1 cellular context compared by ENCODE assay signal in genomic region chr9:126717441-126717840, GRCh38.
TF ChIP-seq lines count a peak whose summit lies in the region.

No MANE protein-coding gene starts in this region.

TF ChIP-seq in HEK293, 187 proteins besides CTCF, POLR2A, EP300 and RAD21 (continued from another document):
- TF ChIP-seq, protein P1, sequence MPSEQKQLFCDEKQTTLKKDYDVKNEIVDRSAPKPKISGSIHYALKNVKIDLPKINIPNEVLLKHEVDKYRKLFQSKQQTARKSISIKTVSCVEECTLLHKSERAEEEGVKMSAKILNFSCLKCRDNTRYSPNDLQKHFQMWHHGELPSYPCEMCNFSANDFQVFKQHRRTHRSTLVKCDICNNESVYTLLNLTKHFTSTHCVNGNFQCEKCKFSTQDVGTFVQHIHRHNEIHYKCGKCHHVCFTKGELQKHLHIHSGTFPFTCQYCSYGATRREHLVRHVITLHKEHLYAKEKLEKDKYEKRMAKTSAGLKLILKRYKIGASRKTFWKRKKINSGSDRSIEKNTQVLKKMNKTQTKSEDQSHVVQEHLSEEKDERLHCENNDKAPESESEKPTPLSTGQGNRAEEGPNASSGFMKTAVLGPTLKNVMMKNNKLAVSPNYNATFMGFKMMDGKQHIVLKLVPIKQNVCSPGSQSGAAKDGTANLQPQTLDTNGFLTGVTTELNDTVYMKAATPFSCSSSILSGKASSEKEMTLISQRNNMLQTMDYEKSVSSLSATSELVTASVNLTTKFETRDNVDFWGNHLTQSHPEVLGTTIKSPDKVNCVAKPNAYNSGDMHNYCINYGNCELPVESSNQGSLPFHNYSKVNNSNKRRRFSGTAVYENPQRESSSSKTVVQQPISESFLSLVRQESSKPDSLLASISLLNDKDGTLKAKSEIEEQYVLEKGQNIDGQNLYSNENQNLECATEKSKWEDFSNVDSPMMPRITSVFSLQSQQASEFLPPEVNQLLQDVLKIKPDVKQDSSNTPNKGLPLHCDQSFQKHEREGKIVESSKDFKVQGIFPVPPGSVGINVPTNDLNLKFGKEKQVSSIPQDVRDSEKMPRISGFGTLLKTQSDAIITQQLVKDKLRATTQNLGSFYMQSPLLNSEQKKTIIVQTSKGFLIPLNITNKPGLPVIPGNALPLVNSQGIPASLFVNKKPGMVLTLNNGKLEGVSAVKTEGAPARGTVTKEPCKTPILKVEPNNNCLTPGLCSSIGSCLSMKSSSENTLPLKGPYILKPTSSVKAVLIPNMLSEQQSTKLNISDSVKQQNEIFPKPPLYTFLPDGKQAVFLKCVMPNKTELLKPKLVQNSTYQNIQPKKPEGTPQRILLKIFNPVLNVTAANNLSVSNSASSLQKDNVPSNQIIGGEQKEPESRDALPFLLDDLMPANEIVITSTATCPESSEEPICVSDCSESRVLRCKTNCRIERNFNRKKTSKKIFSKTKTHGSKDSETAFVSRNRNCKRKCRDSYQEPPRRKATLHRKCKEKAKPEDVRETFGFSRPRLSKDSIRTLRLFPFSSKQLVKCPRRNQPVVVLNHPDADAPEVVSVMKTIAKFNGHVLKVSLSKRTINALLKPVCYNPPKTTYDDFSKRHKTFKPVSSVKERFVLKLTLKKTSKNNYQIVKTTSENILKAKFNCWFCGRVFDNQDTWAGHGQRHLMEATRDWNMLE (tag by site-specific recombination; conservative IDR thresholded peaks at IDR 0.05; ENCODE audit: low read depth), result peak; percentile 91
- peak; percentile 50; the same call in 1 of the 2 replicates for TF ChIP-seq ZFP37 (tag by site-specific recombination; IDR thresholded peaks at IDR 0.05)
- TF ChIP-seq ZNF433 (tag by site-specific recombination; IDR thresholded peaks at IDR 0.05; ENCODE audit: low read depth), result peak; percentile 45; the same call in 1 of the 2 replicates
- TF ChIP-seq ZNF558 (tag by site-specific recombination; IDR thresholded peaks at IDR 0.05), result peak; percentile 34; the same call in 1 of the 2 replicates
- TF ChIP-seq ZBTB11 (tag by site-specific recombination; conservative IDR thresholded peaks at IDR 0.05; ENCODE audit: low read depth), result peak; percentile 75
- 0 out of 2 replicates have a peak, but pooled peaks have one; percentile 37 for TF ChIP-seq ZXDB (tag by site-specific recombination; IDR thresholded peaks at IDR 0.05)
- peak; percentile 39 for TF ChIP-seq ZNF629 (tag by site-specific recombination; IDR thresholded peaks at IDR 0.05)
- peak; percentile 73; the same call in 1 of the 2 replicates for TF ChIP-seq ZNF140 (tag by site-specific recombination; IDR thresholded peaks at IDR 0.05)
- TF ChIP-seq ZNF202 (tag by site-specific recombination; IDR thresholded peaks at IDR 0.05; ENCODE audit: borderline replicate concordance), result peak; percentile 65; the same call in 1 of the 2 replicates
- TF ChIP-seq ZNF560 (tag by site-specific recombination; IDR thresholded peaks at IDR 0.05; ENCODE audit: borderline replicate concordance), result 0 out of 2 replicates have a peak, but pooled peaks have one; percentile 34
- peak; percentile 76 for TF ChIP-seq ZNF623 (tag by site-specific recombination; IDR thresholded peaks at IDR 0.05)
- peak; percentile 80; the same call in 1 of the 2 replicates for TF ChIP-seq ZNF138 (tag by site-specific recombination; IDR thresholded peaks at IDR 0.05; ENCODE audit: borderline replicate concordance)
- peak; percentile 66 for TF ChIP-seq REST (tag by site-specific recombination; IDR thresholded peaks at IDR 0.05)
- peak; percentile 69; the same call in 1 of the 2 replicates for TF ChIP-seq ZNF292 (tag by site-specific recombination; IDR thresholded peaks at IDR 0.05; ENCODE audit: borderline replicate concordance, low read depth)
- peak; percentile 59; the same call in 1 of the 2 replicates for TF ChIP-seq ZNF664 (tag by site-specific recombination; IDR thresholded peaks at IDR 0.05)
- 0 out of 2 replicates have a peak, but pooled peaks have one; percentile 39 for TF ChIP-seq ZNF19 (tag by site-specific recombination; IDR thresholded peaks at IDR 0.05; ENCODE audit: low read depth)
- TF ChIP-seq ZBTB8A (tag by site-specific recombination; IDR thresholded peaks at IDR 0.05), result peak; percentile 81
- TF ChIP-seq ZNF555 (tag by site-specific recombination; conservative IDR thresholded peaks at IDR 0.05), result peak; percentile 84
- TF ChIP-seq ZNF394 (tag by site-specific recombination; IDR thresholded peaks at IDR 0.05; ENCODE audit: borderline replicate concordance), result peak; percentile 93
- peak; percentile 53; the same call in 1 of the 2 replicates for TF ChIP-seq ZNF791 (tag by site-specific recombination; IDR thresholded peaks at IDR 0.05)
- peak; percentile 88 for TF ChIP-seq ZNF426 (tag by site-specific recombination; IDR thresholded peaks at IDR 0.05)
- 0 out of 2 replicates have a peak, but pooled peaks have one; percentile 18 for TF ChIP-seq ZNF404 (tag by site-specific recombination; IDR thresholded peaks at IDR 0.05)
- TF ChIP-seq ZNF654 (tag by site-specific recombination; IDR thresholded peaks at IDR 0.05; ENCODE audit: low read depth), result peak; percentile 29; the same call in 1 of the 2 replicates
TF ChIP-seq in HEK293: peak in this region for 25; not testable (repeated sequence) for 162.
